8 cellular contexts compared by ENCODE assay signal in the genomic region with DNA sequence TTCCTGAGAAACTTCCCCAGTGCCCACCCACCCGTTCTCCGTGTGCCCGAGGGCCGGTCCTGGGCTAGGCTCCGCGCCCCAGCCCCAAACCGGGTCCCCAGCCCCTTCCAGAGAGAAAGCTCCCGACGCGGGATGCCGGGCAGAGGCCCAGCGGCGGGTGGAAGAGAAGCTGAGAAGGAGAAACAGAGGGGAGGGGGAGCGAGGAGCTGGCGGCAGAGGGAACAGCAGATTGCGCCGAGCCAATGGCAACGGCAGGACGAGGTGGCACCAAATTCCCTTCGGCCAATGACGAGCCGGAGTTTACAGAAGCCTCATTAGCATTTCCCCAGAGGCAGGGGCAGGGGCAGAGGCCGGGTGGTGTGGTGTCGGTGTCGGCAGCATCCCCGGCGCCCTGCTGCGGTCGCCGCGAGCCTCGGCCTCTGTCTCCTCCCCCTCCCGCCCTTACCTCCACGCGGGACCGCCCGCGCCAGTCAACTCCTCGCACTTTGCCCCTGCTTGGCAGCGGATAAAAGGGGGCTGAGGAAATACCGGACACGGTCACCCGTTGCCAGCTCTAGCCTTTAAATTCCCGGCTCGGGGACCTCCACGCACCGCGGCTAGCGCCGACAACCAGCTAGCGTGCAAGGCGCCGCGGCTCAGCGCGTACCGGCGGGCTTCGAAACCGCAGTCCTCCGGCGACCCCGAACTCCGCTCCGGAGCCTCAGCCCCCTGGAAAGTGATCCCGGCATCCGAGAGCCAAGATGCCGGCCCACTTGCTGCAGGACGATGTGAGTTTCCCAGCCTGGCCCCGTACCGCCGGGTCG. TPM values are rescaled to one million over a fixed set of nuclear protein-coding genes. Genes with fewer than 3 reads are reported as not detected.
DNase-seq lines count a peak whose midpoint lies in the region; ATAC-seq, FAIRE-seq and TF ChIP-seq lines count a peak whose summit lies in the region.

A gene (plus strand): TSS at position 469 of the 803 bp plus-strand sequence. CDS start 272 bp downstream, at position 741.

- peak within 1 kb of the TSS; percentile 52 for H2BK12ac ChIP-seq in trophoblast cell (ENCODE audit: low read length)

- H3K4ac ChIP-seq in trophoblast cell (ENCODE audit: low read depth, low read length), result peak within 1 kb of the TSS; percentile 100

- H3K36me3 ChIP-seq in trophoblast cell (ENCODE audit: control insufficient read depth in 1 of 2, insufficient read depth in 2 of 2, low read length in 2 of 2), result peaks cover 26 to 36% of the 10 kb centered on the region in 2 experiments
- peaks cover 0 to 11% (median 0%) of the 10 kb centered on the region in 3 donors for H3K36me3 ChIP-seq in tibial nerve

- peak within 1 kb of the TSS; percentile 87 for H3K4me3 ChIP-seq in trophoblast cell (ENCODE audit: low read depth, low read length)
- H3K4me3 ChIP-seq in tibial nerve, result peak within 1 kb of the TSS; percentile 60 to 91 (median 74)

- H3K14ac ChIP-seq in trophoblast cell (ENCODE audit: low read length), result peak within 1 kb of the TSS; percentile 98

- peak; percentile 33 to 89 for TF ChIP-seq EP300 in tibial nerve (IDR thresholded peaks at IDR 0.05)

- H2BK120ac ChIP-seq in trophoblast cell (ENCODE audit: insufficient read depth, low read length, poor library complexity), result peak within 1 kb of the TSS; percentile 97

- H3K27me3 ChIP-seq in trophoblast cell (ENCODE audit: insufficient read depth, low read length), result no peaks in the 10 kb centered on the region
- peaks cover 0 to 4% of the 10 kb centered on the region in 2 donors for H3K27me3 ChIP-seq in tibial nerve

- ATAC-seq in HG02840 (IDR thresholded peaks at IDR 0.05; ENCODE audit: low FRiP score, unreplicated experiment), result peak; percentile 83
- ATAC-seq in activated naive CD8-positive, alpha-beta T cell treated with anti-CD3 and anti-CD28 coated beads, Interleukin-2, amount 50 U/mL, for 24 hours, result peak; percentile 93

- H3K4me1 Mint-ChIP-seq in activated naive CD8-positive, alpha-beta T cell treated with anti-CD3 and anti-CD28 coated beads, Interleukin-2, amount 50 U/mL, for 24 hours, result peaks cover 48% of the 10 kb centered on the region

- no peak within 1 kb of the TSS for H3K23ac ChIP-seq in trophoblast cell (ENCODE audit: low read length)

- peak within 1 kb of the TSS; percentile 76 for H4K8ac ChIP-seq in trophoblast cell (ENCODE audit: low read depth, low read length)

- H2BK5ac ChIP-seq in trophoblast cell (ENCODE audit: low read depth, low read length, poor library complexity), result peak within 1 kb of the TSS; percentile 98

- peak within 1 kb of the TSS; percentile 73 for H2AFZ ChIP-seq in trophoblast cell (ENCODE audit: insufficient read depth, low read length, poor library complexity)

- H3K9me3 Mint-ChIP-seq in activated naive CD8-positive, alpha-beta T cell treated with anti-CD3 and anti-CD28 coated beads, Interleukin-2, amount 50 U/mL, for 24 hours, result no peaks in the 10 kb centered on the region

- no peaks in the 10 kb centered on the region for H3K9me3 ChIP-seq in trophoblast cell (ENCODE audit: insufficient read depth, low read depth, low read length)
- H3K9me3 ChIP-seq in tibial nerve, result no peaks in the 10 kb centered on the region

- H3K4me2 ChIP-seq in trophoblast cell (ENCODE audit: low read length), result peak within 1 kb of the TSS; percentile 85

- peak in 1 of 5 experiments; percentile 35 for TF ChIP-seq CTCF in tibial nerve (IDR thresholded peaks at IDR 0.05)

- peak within 1 kb of the TSS; percentile 76 for H2AK5ac ChIP-seq in trophoblast cell (ENCODE audit: low read length)

- H3K4me3 Mint-ChIP-seq in activated naive CD8-positive, alpha-beta T cell treated with anti-CD3 and anti-CD28 coated beads, Interleukin-2, amount 50 U/mL, for 24 hours, result peak within 1 kb of the TSS; percentile 95

- peaks cover 36% of the 10 kb centered on the region for H3K79me1 ChIP-seq in trophoblast cell (ENCODE audit: low read length)

- WGBS in trophoblast cell (ENCODE audit: extremely low coverage, insufficient coverage, insufficient read length), result no CpG with 5 or more reads among the region's 73 CpGs
- WGBS in tibial nerve, 2 donors, result 0% methylated on average over 24 to 38 of the region's 73 CpGs

- peaks cover 45% of the 10 kb centered on the region for H3K36me3 Mint-ChIP-seq in activated naive CD8-positive, alpha-beta T cell treated with anti-CD3 and anti-CD28 coated beads, Interleukin-2, amount 50 U/mL, for 24 hours (ENCODE audit: low read depth)

- FAIRE-seq in GM12892 (lab: Jason Lieb, UNC), result peak; percentile 93

- TF ChIP-seq POLR2A in GM12892 (IDR thresholded peaks at IDR 0.05; ENCODE audit: low read depth, low read length) (peak; percentile 64; the same call in 1 of the 2 replicates), tibial nerve (IDR thresholded peaks at IDR 0.05) (peak; percentile 74 to 82)

- H3K4me1 ChIP-seq in trophoblast cell (ENCODE audit: control insufficient read depth in 1 of 2, insufficient read depth in 2 of 2, low read length in 2 of 2), result peaks cover 27 to 35% of the 10 kb centered on the region in 2 experiments
- peaks cover 0 to 67% (median 5%) of the 10 kb centered on the region in 4 donors for H3K4me1 ChIP-seq in tibial nerve

- H4K12ac ChIP-seq in trophoblast cell (ENCODE audit: low read depth, low read length), result peak within 1 kb of the TSS; percentile 61

- peak within 1 kb of the TSS; percentile 91 for H3K27ac ChIP-seq in trophoblast cell (ENCODE audit: low read depth, low read length)
- peak within 1 kb of the TSS; percentile 76 to 96 (median 93) for H3K27ac ChIP-seq in tibial nerve

- DNase-seq in GM12892 (ENCODE audit: insufficient read length), result peak; percentile 94
- DNase-seq in NCI-H1436 (lab: John Stamatoyannopoulos, UW), result peak; percentile 97
- DNase-seq in T follicular helper cell (ENCODE audit: low read depth), result peak; percentile 60
- DNase-seq in activated naive CD8-positive, alpha-beta T cell treated with anti-CD3 and anti-CD28 coated beads, Interleukin-2, amount 50 U/mL, for 24 hours, result peak; percentile 85
- peak; percentile 93 for DNase-seq in cardiac septum (ENCODE audit: low spot score)
- DNase-seq in trophoblast cell, result peak; percentile 87 to 89
- peak; percentile 48 to 60 for DNase-seq in tibial nerve (ENCODE audit: low spot score in 2 of 2)

- peak within 1 kb of the TSS; percentile 99 for H3K18ac ChIP-seq in trophoblast cell (ENCODE audit: low read length)

- peaks cover 35% of the 10 kb centered on the region for H3K79me2 ChIP-seq in trophoblast cell (ENCODE audit: control insufficient read depth, insufficient read depth, low read length, poor library complexity)

- peak within 1 kb of the TSS; percentile 98 for H4K91ac ChIP-seq in trophoblast cell (ENCODE audit: low read depth, low read length)

- peak within 1 kb of the TSS; percentile 91 for H3K27ac Mint-ChIP-seq in activated naive CD8-positive, alpha-beta T cell treated with anti-CD3 and anti-CD28 coated beads, Interleukin-2, amount 50 U/mL, for 24 hours

- H3K9ac ChIP-seq in trophoblast cell (ENCODE audit: low read length), result peak within 1 kb of the TSS; percentile 88

- no peaks in the 10 kb centered on the region for H3K27me3 Mint-ChIP-seq in activated naive CD8-positive, alpha-beta T cell treated with anti-CD3 and anti-CD28 coated beads, Interleukin-2, amount 50 U/mL, for 24 hours

- intact Hi-C loops in cardiac septum (cut with DNase I), result loop anchor here (2.0 to 10.0 kb wide), 2 partner anchors 26 to 168 kb away; a partner anchor contains a TSS

RNA-seq across cellular contexts. Expression of the gene that starts here (rescaled TPM):
- 76.8 TPM for polyA plus RNA-seq in GM12892 (2012; ENCODE audit: missing spikeins)
- total RNA-seq in cardiac septum (16.8 TPM), tibial nerve (100 to 1,000 TPM; 118 to 500 (median 249) TPM)
- 616 and 629 TPM in 2 replicates for polyA plus RNA-seq in trophoblast cell (2013)

Comparison
In these comparisons a context has a peak if more than half of its experiments do, and no peak if none do; other contexts are left out.
1. Peak in every context shown above with its lines: DNase-seq, ATAC-seq, H3K4me3 ChIP-seq and H3K27ac ChIP-seq.